ENCODE assay signal across 1 cellular context in the genomic region with DNA sequence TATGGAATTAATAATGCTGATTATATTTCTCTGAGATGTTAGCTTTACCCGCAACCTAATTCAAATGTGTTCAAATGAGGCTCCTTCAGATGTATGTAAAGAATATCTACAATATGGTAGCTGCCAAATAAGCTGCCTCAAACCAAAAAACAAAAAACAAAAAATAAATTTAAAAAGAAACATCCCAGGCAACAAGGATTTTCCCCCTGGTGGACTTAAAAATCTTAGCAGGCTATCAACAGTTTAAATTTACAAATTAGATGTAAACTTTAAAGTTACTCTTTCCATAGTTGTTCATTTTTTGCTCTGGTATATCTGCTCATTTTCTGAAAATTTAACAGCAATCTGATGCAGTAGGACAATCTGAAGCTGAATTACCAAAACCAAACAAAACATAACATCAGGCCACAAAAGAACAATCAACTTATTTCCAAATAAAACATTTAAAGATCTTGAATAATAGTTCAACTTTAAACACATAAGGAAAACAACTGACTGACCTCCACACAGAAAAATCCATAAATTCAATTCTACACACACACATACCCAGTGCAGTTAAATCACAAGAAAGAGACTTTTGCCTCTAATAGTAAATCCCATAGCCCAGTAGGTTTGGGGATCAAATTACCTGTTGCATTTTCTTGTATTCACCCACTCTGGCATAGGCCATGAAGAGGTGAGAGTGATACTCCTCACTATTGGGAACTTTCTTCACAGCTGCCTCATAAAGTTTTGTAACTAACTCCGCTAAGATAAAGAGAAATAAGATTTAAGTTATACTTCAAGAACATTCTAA.
TF ChIP-seq lines count a peak whose summit lies in the region.

No MANE protein-coding gene starts in this region.

TF ChIP-seq in A549, 52 proteins besides CTCF, POLR2A, EP300 and RAD21 (continued from another document):
- TF ChIP-seq, protein P1, sequence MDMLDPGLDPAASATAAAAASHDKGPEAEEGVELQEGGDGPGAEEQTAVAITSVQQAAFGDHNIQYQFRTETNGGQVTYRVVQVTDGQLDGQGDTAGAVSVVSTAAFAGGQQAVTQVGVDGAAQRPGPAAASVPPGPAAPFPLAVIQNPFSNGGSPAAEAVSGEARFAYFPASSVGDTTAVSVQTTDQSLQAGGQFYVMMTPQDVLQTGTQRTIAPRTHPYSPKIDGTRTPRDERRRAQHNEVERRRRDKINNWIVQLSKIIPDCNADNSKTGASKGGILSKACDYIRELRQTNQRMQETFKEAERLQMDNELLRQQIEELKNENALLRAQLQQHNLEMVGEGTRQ (IDR thresholded peaks at IDR 0.05): no peak
